Comparison of ENCODE assay signal across 8 cellular contexts in genomic region chrX:16786139-16786790, GRCh38. TPM values are rescaled to one million over a fixed set of nuclear protein-coding genes. Genes with fewer than 3 reads are reported as not detected.
DNase-seq lines count a peak whose midpoint lies in the region; ATAC-seq and TF ChIP-seq lines count a peak whose summit lies in the region.

TSS of gene TXLNG (plus strand) at chrX:16786466. CDS start at chrX:16786488, 22 bp downstream.

- H3K27ac Mint-ChIP-seq in central memory CD8-positive, alpha-beta T cell (ENCODE audit: low read depth): peak within 1 kb of the TSS; percentile 84

- H3K36me3 Mint-ChIP-seq in central memory CD8-positive, alpha-beta T cell (ENCODE audit: insufficient read depth): peaks cover 7% of the 10 kb centered on the region

- H3K9me3 Mint-ChIP-seq in central memory CD8-positive, alpha-beta T cell: no peaks in the 10 kb centered on the region

- H3K4me1 ChIP-seq in spleen: peaks cover 8 to 29% (median 11%) of the 10 kb centered on the region in 6 donors

- peak within 1 kb of the TSS; percentile 76 for H3K4me3 ChIP-seq in AG09309 (ENCODE audit: control insufficient read depth, low read depth, low read length)
- peak within 1 kb of the TSS; percentile 53 to 96 (median 73) for H3K4me3 ChIP-seq in spleen

- TF ChIP-seq POLR2A in spleen (IDR thresholded peaks at IDR 0.05): peak in 2 of 3 donors; percentile 79 to 89

- peak within 1 kb of the TSS; percentile 72 to 95 (median 87) for H3K27ac ChIP-seq in spleen

- WGBS in spleen, 5 donors: 0 to 1% (median 0%) methylated on average over 21 to 59 of the region's 59 CpGs

- TF ChIP-seq CTCF in AG09309 (IDR thresholded peaks at IDR 0.05; ENCODE audit: control insufficient read depth, insufficient read depth, low read depth, low read length, missing control alignments): no peak
- TF ChIP-seq CTCF in spleen (IDR thresholded peaks at IDR 0.05 in 8 of 11, conservative IDR thresholded peaks at IDR 0.05 in 3 of 11): peak in 1 of 11 experiments; percentile 5

- ATAC-seq in GM19025 (IDR thresholded peaks at IDR 0.05; ENCODE audit: low read depth, unreplicated experiment): peak; percentile 98
- ATAC-seq in HG03342 (IDR thresholded peaks at IDR 0.05; ENCODE audit: unreplicated experiment): peak; percentile 98
- ATAC-seq in central memory CD8-positive, alpha-beta T cell (replicated peaks; ENCODE audit: extremely low read depth, poor library complexity, severe bottlenecking): peak; percentile 94

- no peaks in the 10 kb centered on the region for H3K27me3 ChIP-seq in spleen (replicated peaks in 1 of 7)

- DNase-seq in AG09309 (ENCODE audit: low read depth) (peak; percentile 98), NCI-H446 (lab: John Stamatoyannopoulos, UW) (peak; percentile 94 to 97), inferior parietal cortex (ENCODE audit: extremely low spot score) (peak; percentile 94), spleen (peak; percentile 99)
- DNase-seq in activated CD4-positive, CD25-positive, alpha-beta regulatory T cell treated with anti-CD3 and anti-CD28 coated beads, Interleukin-2, amount 50 U/mL, for 16 hours (ENCODE audit: low read depth, low spot score): peak; percentile 86
- peak; percentile 85 to 91 for DNase-seq in central memory CD8-positive, alpha-beta T cell (ENCODE audit: low spot score in 2 of 2)

- peaks cover 0 to 10% (median 0%) of the 10 kb centered on the region in 6 donors for H3K36me3 ChIP-seq in spleen

- H3K4me3 Mint-ChIP-seq in central memory CD8-positive, alpha-beta T cell: peak within 1 kb of the TSS; percentile 95

- peaks cover 11% of the 10 kb centered on the region for H3K4me1 Mint-ChIP-seq in central memory CD8-positive, alpha-beta T cell

- no peaks in the 10 kb centered on the region for H3K9me3 ChIP-seq in spleen

- no peaks in the 10 kb centered on the region for H3K27me3 Mint-ChIP-seq in central memory CD8-positive, alpha-beta T cell

- intact Hi-C loops in spleen (cut with DNase I; ENCODE audit: low total_unique reads): loop anchor here (10.0 kb wide), 2 partner anchors 61 to 79 kb away; no protein-coding TSS in a partner anchor

RNA-seq across cellular contexts. Expression of gene TXLNG, which starts in this region (rescaled TPM):
- 10 to 100 TPM in 6 of 7 donors, 1 to 10 TPM in 1; 9.6 to 20.2 (median 13.2) TPM for total RNA-seq in spleen
- 1 to 10 TPM; 7.8 to 8.4 (median 8.0) TPM for polyA plus RNA-seq in spleen

Comparison
In these comparisons a context has a peak if more than half of its experiments do, and no peak if none do; other contexts are left out.
1. Peak in every context shown above with its lines: DNase-seq, ATAC-seq, H3K4me3 ChIP-seq and H3K27ac ChIP-seq.